8 cellular contexts compared by ENCODE assay signal in the genomic region with DNA sequence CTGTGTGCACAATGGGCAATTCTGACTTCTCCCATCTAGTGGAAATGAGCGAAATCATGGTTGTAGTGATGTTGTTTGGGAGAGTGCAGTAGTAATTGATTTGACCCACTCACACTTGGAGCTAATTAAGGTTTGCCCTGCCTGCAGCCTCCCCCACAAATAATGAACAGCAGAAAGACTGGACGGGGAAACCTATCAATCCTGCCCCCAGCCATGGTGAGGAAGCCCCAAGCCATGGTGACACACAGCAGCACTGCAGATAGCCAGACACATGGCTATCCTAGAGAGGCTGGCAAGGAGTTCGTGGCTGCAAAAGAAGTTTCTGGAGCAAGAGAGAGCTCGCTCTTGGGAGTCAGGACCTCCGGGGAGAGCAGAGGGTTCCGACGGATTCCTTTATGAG. TPM values are rescaled to one million over a fixed set of nuclear protein-coding genes. Genes with fewer than 3 reads are reported as not detected.
"Had no signal": no experiment of that assay in that cellular context is flagged by ENCODE, and none has a peak within 500 bp of the region (broad histone marks: within the 10 kb centered on the region; RNA-seq: fewer than 3 reads in every experiment).

No MANE protein-coding gene starts in this region.

- H3K9me3 ChIP-seq: HAP-1 had no signal

- ATAC-seq: GM23338, HCT116, HepG2 had no signal

- H3K4me3 ChIP-seq: GM23338, HAP-1 had no signal

- H3K36me3 ChIP-seq: HAP-1 had no signal

- H3K27ac ChIP-seq: HL-60 had no signal

- DNase-seq: HFFc6, KBM-7 had no signal

- H3K4me1 ChIP-seq: HAP-1 had no signal

RNA-seq across cellular contexts. Expression of a gene that starts 38.6 kb away (rescaled TPM):
- total RNA-seq: HepG2, HFFc6, HT1080 had no signal
